9 cellular contexts compared by ENCODE assay signal in genomic region chr9:4461434-4461833, GRCh38.
"Had no signal": no experiment of that assay in that cellular context is flagged by ENCODE, and none has a peak within 500 bp of the region (broad histone marks: within the 10 kb centered on the region; RNA-seq: fewer than 3 reads in every experiment).

No MANE protein-coding gene starts in this region.

- DNase-seq: GOT3, H9, HCEC 1CT, IMR-90, Kasumi-1, KG1 had no signal

- H3K27ac ChIP-seq: GM23248 had no signal

- H2AFZ ChIP-seq: GM23248 had no signal

- FAIRE-seq: H54, HTR-8/SVneo had no signal

- H3K27ac Mint-ChIP-seq: H9 had no signal

- H3K4me3 ChIP-seq: GM23248 had no signal

- H3K4me3 Mint-ChIP-seq: H9 had no signal

- H3K4me1 Mint-ChIP-seq: H9 had no signal

- H3K9ac ChIP-seq: GM23248 had no signal
